In genomic region chr20:63854069-63854765, GRCh38 we compare ENCODE assay signal across 1 cellular context.
TF ChIP-seq lines count a peak whose summit lies in the region.

No MANE protein-coding gene starts in this region.

TF ChIP-seq in HepG2, 621 proteins besides CTCF, POLR2A, EP300 and RAD21 (continued from another document and continues in another):
- TF ChIP-seq ZNF280B (CRISPR knock-in tag; IDR thresholded peaks at IDR 0.05; ENCODE audit: borderline replicate concordance) = no peak; the same call in 1 of the 2 replicates
- no peak for TF ChIP-seq ZNF607 (CRISPR knock-in tag; IDR thresholded peaks at IDR 0.05; ENCODE audit: borderline replicate concordance)
- TF ChIP-seq ZNF792 (CRISPR knock-in tag; IDR thresholded peaks at IDR 0.05) = no peak
- TF ChIP-seq GABPB1 (CRISPR knock-in tag; IDR thresholded peaks at IDR 0.05) = peak; percentile 85
- peak; percentile 52; the same call in 1 of the 2 replicates for TF ChIP-seq CENPT (CRISPR knock-in tag; IDR thresholded peaks at IDR 0.05; ENCODE audit: low read depth)
- no peak for TF ChIP-seq NFE2 (CRISPR knock-in tag; IDR thresholded peaks at IDR 0.05)
- TF ChIP-seq ONECUT2 (CRISPR knock-in tag; IDR thresholded peaks at IDR 0.05) = no peak
- no peak for TF ChIP-seq SAFB2 (CRISPR knock-in tag; IDR thresholded peaks at IDR 0.05; ENCODE audit: borderline replicate concordance, low read depth)
- TF ChIP-seq ZSCAN25 (CRISPR knock-in tag; IDR thresholded peaks at IDR 0.05) = peak; percentile 67
- peak; percentile 60; the same call in 1 of the 2 replicates for TF ChIP-seq NKX3-1 (CRISPR knock-in tag; IDR thresholded peaks at IDR 0.05)
- peak; percentile 4; the same call in 1 of the 2 replicates for TF ChIP-seq FOSL2 (CRISPR knock-in tag; IDR thresholded peaks at IDR 0.05)
- no peak for TF ChIP-seq TBL1XR1 (IDR thresholded peaks at IDR 0.05; ENCODE audit: borderline replicate concordance, low read length, partially characterized antibody)
- TF ChIP-seq ZMYM4 (CRISPR knock-in tag; IDR thresholded peaks at IDR 0.05) = no peak
- no peak for TF ChIP-seq ZFP36 (IDR thresholded peaks at IDR 0.05; ENCODE audit: borderline replicate concordance, low read depth, low read length, partially characterized antibody)
- no peak for TF ChIP-seq NCOR1 (IDR thresholded peaks at IDR 0.05; ENCODE audit: borderline replicate concordance, low read length)
- TF ChIP-seq FUBP1 (CRISPR knock-in tag; IDR thresholded peaks at IDR 0.05; ENCODE audit: borderline replicate concordance) = no peak
- no peak for TF ChIP-seq ZNF567 (CRISPR knock-in tag; IDR thresholded peaks at IDR 0.05; ENCODE audit: borderline replicate concordance)
- no peak for TF ChIP-seq MAFG (CRISPR knock-in tag; IDR thresholded peaks at IDR 0.05)
- no peak for TF ChIP-seq BRF2 (CRISPR knock-in tag; IDR thresholded peaks at IDR 0.05)
- no peak for TF ChIP-seq REST (IDR thresholded peaks at IDR 0.05; ENCODE audit: borderline replicate concordance in 1 of 2, low read depth in 1 of 2, low read length in 2 of 2)
- TF ChIP-seq DNMT1 (CRISPR knock-in tag; IDR thresholded peaks at IDR 0.05) = 0 out of 2 replicates have a peak, but pooled peaks have one; percentile 61
- TF ChIP-seq THAP7 (CRISPR knock-in tag; IDR thresholded peaks at IDR 0.05) = no peak
- TF ChIP-seq ZNF850 (CRISPR knock-in tag; conservative IDR thresholded peaks at IDR 0.05) = no peak
- TF ChIP-seq ZNF780A (CRISPR knock-in tag; IDR thresholded peaks at IDR 0.05) = no peak
- no peak for TF ChIP-seq FOXO1 (CRISPR knock-in tag; IDR thresholded peaks at IDR 0.05)
- no peak for TF ChIP-seq ZBTB42 (CRISPR knock-in tag; IDR thresholded peaks at IDR 0.05)
- TF ChIP-seq TBP (CRISPR knock-in tag; IDR thresholded peaks at IDR 0.05) = no peak
- peak; percentile 23 for TF ChIP-seq ZNF451 (CRISPR knock-in tag; IDR thresholded peaks at IDR 0.05)
- no peak for TF ChIP-seq TCF7L2 (IDR thresholded peaks at IDR 0.05; ENCODE audit: low read depth, low read length)
- TF ChIP-seq MEF2D (CRISPR knock-in tag; IDR thresholded peaks at IDR 0.05) = no peak; the same call in 1 of the 2 replicates
- TF ChIP-seq NRL (CRISPR knock-in tag; IDR thresholded peaks at IDR 0.05; ENCODE audit: borderline replicate concordance) = no peak
- no peak for TF ChIP-seq IRF2 (CRISPR knock-in tag; IDR thresholded peaks at IDR 0.05)
- 0 out of 2 replicates have a peak, but pooled peaks have one; percentile 35 for TF ChIP-seq RFXAP (CRISPR knock-in tag; IDR thresholded peaks at IDR 0.05; ENCODE audit: borderline replicate concordance)
- no peak for TF ChIP-seq ATRX (CRISPR knock-in tag; IDR thresholded peaks at IDR 0.05; ENCODE audit: borderline replicate concordance)
- TF ChIP-seq TRIM22 (IDR thresholded peaks at IDR 0.05) = no peak
- TF ChIP-seq HIC2 (CRISPR knock-in tag; IDR thresholded peaks at IDR 0.05; ENCODE audit: low read depth) = peak; percentile 87
- TF ChIP-seq JDP2 (CRISPR knock-in tag; IDR thresholded peaks at IDR 0.05; ENCODE audit: borderline replicate concordance) = no peak
- no peak for TF ChIP-seq SOX6 (IDR thresholded peaks at IDR 0.05)
- no peak; the same call in 1 of the 2 replicates for TF ChIP-seq SOX6 (CRISPR knock-in tag; IDR thresholded peaks at IDR 0.05)
- TF ChIP-seq ZNF704 (CRISPR knock-in tag; IDR thresholded peaks at IDR 0.05; ENCODE audit: borderline replicate concordance) = no peak
- TF ChIP-seq ZNF747 (CRISPR knock-in tag; IDR thresholded peaks at IDR 0.05; ENCODE audit: borderline replicate concordance) = no peak
- no peak for TF ChIP-seq RBM22 (optimal IDR thresholded peaks at IDR 0.05; ENCODE audit: low read length)
- TF ChIP-seq SOX5 (CRISPR knock-in tag; IDR thresholded peaks at IDR 0.05; ENCODE audit: borderline replicate concordance) = no peak; the same call in 1 of the 2 replicates
- no peak for TF ChIP-seq CENPBD1 (CRISPR knock-in tag; IDR thresholded peaks at IDR 0.05; ENCODE audit: borderline replicate concordance, low read depth)
- TF ChIP-seq BORCS8-MEF2B (CRISPR knock-in tag; IDR thresholded peaks at IDR 0.05) = 0 out of 2 replicates have a peak, but pooled peaks have one; percentile 17
